ENCODE assay signal across 12 cellular contexts in genomic region chr11:44530413-44531115, GRCh38. TPM values are rescaled to one million over a fixed set of nuclear protein-coding genes. Genes with fewer than 3 reads are reported as not detected.
DNase-seq lines count a peak whose midpoint lies in the region; ATAC-seq and TF ChIP-seq lines count a peak whose summit lies in the region.
"Had no signal": no experiment of that assay in that cellular context is flagged by ENCODE, and none has a peak within 500 bp of the region (broad histone marks: within the 10 kb centered on the region; RNA-seq: fewer than 3 reads in every experiment).

No MANE protein-coding gene starts in this region.

- peak; percentile 10 for DNase-seq in NK-92 treated with Interleukin-12 subunit alpha and Interleukin-12 subunit beta, amount 100 ng/mL, for 24 hours (lab: John Stamatoyannopoulos, UW)
- DNase-seq in NK-92 (lab: John Stamatoyannopoulos, UW; ENCODE audit: unreplicated experiment) (no peak), OCI-M1 (lab: John Stamatoyannopoulos, UW) (peak; percentile 97), Peyer's patch (no peak), amniotic stem cell (lab: John Stamatoyannopoulos, UW) (no peak)
- no peak for DNase-seq in activated naive CD8-positive, alpha-beta T cell treated with anti-CD3 and anti-CD28 coated beads, Interleukin-2, amount 10 ng/mL, durations not matched to agents 7 days and 5 days
- DNase-seq: DMS153; NCI-H510A treated with DMSO at 0.1 percent for 48 hours; stimulated activated naive CD4-positive, alpha-beta T cell had no signal

- H3K9me3 ChIP-seq in neutrophil (no peaks in the 10 kb centered on the region), Peyer's patch (no peaks in the 10 kb centered on the region)

- peak; percentile 99 for ATAC-seq in activated naive CD8-positive, alpha-beta T cell treated with anti-CD3 and anti-CD28 coated beads, Interleukin-2, amount 10 ng/mL, durations not matched to agents 7 days and 5 days (ENCODE audit: low read depth)
- ATAC-seq in HG03378 (IDR thresholded peaks at IDR 0.05; ENCODE audit: unreplicated experiment), result no peak

- no peak for TF ChIP-seq CTCF in neutrophil (IDR thresholded peaks at IDR 0.05)
- no peak for TF ChIP-seq CTCF in Peyer's patch (IDR thresholded peaks at IDR 0.05)

- H3K36me3 Mint-ChIP-seq in activated naive CD8-positive, alpha-beta T cell treated with anti-CD3 and anti-CD28 coated beads, Interleukin-2, amount 10 ng/mL, durations not matched to agents 7 days and 5 days, result no peaks in the 10 kb centered on the region

- peak overlapping the region in 1 of 2 experiments; percentile 7 for H3K4me3 ChIP-seq in neutrophil (ENCODE audit: low read depth in 1 of 2, low read length in 1 of 2)
- no peak overlapping the region for H3K4me3 ChIP-seq in Peyer's patch

- no peak for TF ChIP-seq POLR2A in Peyer's patch (IDR thresholded peaks at IDR 0.05)

- POLR2A ChIA-PET in activated naive CD8-positive, alpha-beta T cell treated with anti-CD3 and anti-CD28 coated beads, Interleukin-2, amount 10 ng/mL, durations not matched to agents 7 days and 5 days (lab: Charles Lee), result no interaction called here

- H3K4me3 Mint-ChIP-seq in activated naive CD8-positive, alpha-beta T cell treated with anti-CD3 and anti-CD28 coated beads, Interleukin-2, amount 10 ng/mL, durations not matched to agents 7 days and 5 days, result peak overlapping the region; percentile 77

- H3K4me1 ChIP-seq in neutrophil (ENCODE audit: control insufficient read depth in 1 of 2, insufficient read depth in 1 of 2, low read depth in 1 of 2, low read length in 1 of 2) (peaks cover 56 to 61% of the 10 kb centered on the region in 2 experiments), Peyer's patch (peaks cover 0 to 5% (median 0%) of the 10 kb centered on the region in 4 donors)

- H3K27ac ChIP-seq in neutrophil (peak overlapping the region; percentile 78), Peyer's patch (no peak overlapping the region)
- H3K27ac ChIP-seq: 22Rv1 had no signal

- H3K9me3 Mint-ChIP-seq in activated naive CD8-positive, alpha-beta T cell treated with anti-CD3 and anti-CD28 coated beads, Interleukin-2, amount 10 ng/mL, durations not matched to agents 7 days and 5 days, result no peaks in the 10 kb centered on the region

- H3K36me3 ChIP-seq in neutrophil (no peaks in the 10 kb centered on the region), Peyer's patch (no peaks in the 10 kb centered on the region)

- H3K27me3 Mint-ChIP-seq in activated naive CD8-positive, alpha-beta T cell treated with anti-CD3 and anti-CD28 coated beads, Interleukin-2, amount 10 ng/mL, durations not matched to agents 7 days and 5 days, result peaks cover 3% of the 10 kb centered on the region

- H3K4me1 Mint-ChIP-seq in activated naive CD8-positive, alpha-beta T cell treated with anti-CD3 and anti-CD28 coated beads, Interleukin-2, amount 10 ng/mL, durations not matched to agents 7 days and 5 days, result peaks cover 21% of the 10 kb centered on the region

- H3K27me3 ChIP-seq in neutrophil, result peaks cover 1% of the 10 kb centered on the region
- H3K27me3 ChIP-seq in Peyer's patch, result no peaks in the 10 kb centered on the region

- H3K27ac Mint-ChIP-seq in activated naive CD8-positive, alpha-beta T cell treated with anti-CD3 and anti-CD28 coated beads, Interleukin-2, amount 10 ng/mL, durations not matched to agents 7 days and 5 days, result peak overlapping the region; percentile 93

RNA-seq across cellular contexts. Expression of gene CD82, which starts 34.9 kb away (rescaled TPM):
- total RNA-seq in activated naive CD8-positive, alpha-beta T cell treated with anti-CD3 and anti-CD28 coated beads, Interleukin-2, amount 10 ng/mL, durations not matched to agents 7 days and 5 days, result 10 to 100 TPM; 71.9 to 80.2 TPM
- total RNA-seq in Peyer's patch, result 100 to 1,000 TPM in 1 of 4 donors, 10 to 100 TPM in 3; 40.4 to 140 (median 78.4) TPM

Comparison
In these comparisons a context has a peak if more than half of its experiments do, and no peak if none do; other contexts are left out.
1. DNase-seq: peak in NK-92 treated with Interleukin-12 subunit alpha and Interleukin-12 subunit beta, amount 100 ng/mL, for 24 hours (single experiment) and OCI-M1 (single experiment); none in NK-92 (single experiment), activated naive CD8-positive, alpha-beta T cell treated with anti-CD3 and anti-CD28 coated beads, Interleukin-2, amount 10 ng/mL, durations not matched to agents 7 days and 5 days (single experiment), Peyer's patch (0 of 3) and amniotic stem cell (single experiment).